ENCODE assay signal across 8 cellular contexts in genomic region chr19:19552811-19553210, GRCh38. TPM values are rescaled to one million over a fixed set of nuclear protein-coding genes. Genes with fewer than 3 reads are reported as not detected.
DNase-seq lines count a peak whose midpoint lies in the region; ATAC-seq and TF ChIP-seq lines count a peak whose summit lies in the region.

No MANE protein-coding gene starts in this region.

- peaks cover 7% of the 10 kb centered on the region for H3K27me3 Mint-ChIP-seq in glutamatergic neuron (ENCODE audit: unreplicated experiment)

- peaks cover 11% of the 10 kb centered on the region for H3K4me1 Mint-ChIP-seq in glutamatergic neuron (ENCODE audit: low read depth, unreplicated experiment)

- no peak overlapping the region for H3K4me3 Mint-ChIP-seq in glutamatergic neuron (ENCODE audit: unreplicated experiment)

- no peak overlapping the region for H3K4me3 ChIP-seq in GM12864 (ENCODE audit: low read depth, low read length)

- peaks cover 5% of the 10 kb centered on the region for H3K36me3 Mint-ChIP-seq in glutamatergic neuron (ENCODE audit: unreplicated experiment)

- H3K9me3 Mint-ChIP-seq in glutamatergic neuron (ENCODE audit: unreplicated experiment) = peaks cover 7% of the 10 kb centered on the region

- ATAC-seq in SK-N-SH treated with all-trans-retinoic acid at 6 μM for 48 hours = peak; percentile 88
- ATAC-seq in HG02642 (IDR thresholded peaks at IDR 0.05; ENCODE audit: poor library complexity, unreplicated experiment) = no peak

- DNase-seq in 8988T (peak; percentile 94), GM12864 (ENCODE audit: low read depth) (no peak), glutamatergic neuron (peak; percentile 87), substantia nigra (lab: John Stamatoyannopoulos, UW) (no peak), mucosa of gallbladder (ENCODE audit: low spot score) (no peak), NOMO-1 treated with dmso at 0.1 percent for 144 hours (lab: John Stamatoyannopoulos, UW; ENCODE audit: unreplicated experiment) (no peak)

- H3K27ac ChIP-seq in substantia nigra (ENCODE audit: low read depth, low read length, poor library complexity, severe bottlenecking) = no peak overlapping the region

- TF ChIP-seq CTCF in GM12864 (IDR thresholded peaks at IDR 0.05; ENCODE audit: low read depth, low read length, missing control alignments) (peak; percentile 89), glutamatergic neuron (IDR thresholded peaks at IDR 0.05; ENCODE audit: partially characterized antibody, unreplicated experiment) (peak; percentile 85)

- H3K27ac Mint-ChIP-seq in glutamatergic neuron (ENCODE audit: unreplicated experiment) = no peak overlapping the region

TF ChIP-seq in SK-N-SH treated with all-trans-retinoic acid at 6 μM for 48 hours, 23 proteins besides CTCF, POLR2A, EP300 and RAD21:
- no peak for TF ChIP-seq PPARA (CRISPR knock-in tag; IDR thresholded peaks at IDR 0.05; ENCODE audit: borderline replicate concordance)
- TF ChIP-seq ZNF565 (CRISPR knock-in tag; conservative IDR thresholded peaks at IDR 0.05; ENCODE audit: low read depth) = no peak
- TF ChIP-seq ISL1 (CRISPR knock-in tag; IDR thresholded peaks at IDR 0.05) = no peak
- no peak for TF ChIP-seq POU6F1 (CRISPR knock-in tag; IDR thresholded peaks at IDR 0.05; ENCODE audit: borderline replicate concordance, low read depth)
- no peak for TF ChIP-seq CSDC2 (CRISPR knock-in tag; IDR thresholded peaks at IDR 0.05)
- no peak for TF ChIP-seq CREB5 (CRISPR knock-in tag; IDR thresholded peaks at IDR 0.05; ENCODE audit: low read depth)
- no peak for TF ChIP-seq ZFP3 (CRISPR knock-in tag; IDR thresholded peaks at IDR 0.05)
- no peak for TF ChIP-seq BACH2 (CRISPR knock-in tag; IDR thresholded peaks at IDR 0.05; ENCODE audit: borderline replicate concordance)
- TF ChIP-seq GLIS3 (CRISPR knock-in tag; IDR thresholded peaks at IDR 0.05) = no peak

RNA-seq across cellular contexts. Expression of gene CILP2, which starts 14.7 kb away (rescaled TPM):
- total RNA-seq in glutamatergic neuron (ENCODE audit: unreplicated experiment) = 40.9 TPM
- total RNA-seq in mucosa of gallbladder = 0.26 TPM

RNA-seq across cellular contexts. Expression of gene YJEFN3, which starts 24.1 kb away (rescaled TPM):
- 21.6 TPM for total RNA-seq in glutamatergic neuron (ENCODE audit: unreplicated experiment)
- 8.9 TPM for total RNA-seq in mucosa of gallbladder

RNA-seq across cellular contexts. Expression of gene NDUFA13, which starts 36.8 kb away (rescaled TPM):
- total RNA-seq in glutamatergic neuron (ENCODE audit: unreplicated experiment) = 394 TPM
- total RNA-seq in mucosa of gallbladder = 376 TPM

RNA-seq across cellular contexts. Expression of gene TSSK6, which starts 37.5 kb away (rescaled TPM):
- total RNA-seq in glutamatergic neuron (ENCODE audit: unreplicated experiment) = 1.7 TPM
- total RNA-seq in mucosa of gallbladder = 3.3 TPM

Comparison
In these comparisons a context has a peak if more than half of its experiments do, and no peak if none do; other contexts are left out.
1. DNase-seq: peak in 8988T (single experiment) and glutamatergic neuron (single experiment); none in GM12864 (single experiment), substantia nigra (0 of 49), mucosa of gallbladder (single experiment) and NOMO-1 treated with dmso at 0.1 percent for 144 hours (single experiment).
2. RNA of gene CILP2, which starts 14.7 kb away (total RNA-seq): 40.9 TPM in glutamatergic neuron (single experiment); 0.26 TPM in mucosa of gallbladder (single experiment); every median in the first group is over 10 times any median in the second.